In the genomic region with DNA sequence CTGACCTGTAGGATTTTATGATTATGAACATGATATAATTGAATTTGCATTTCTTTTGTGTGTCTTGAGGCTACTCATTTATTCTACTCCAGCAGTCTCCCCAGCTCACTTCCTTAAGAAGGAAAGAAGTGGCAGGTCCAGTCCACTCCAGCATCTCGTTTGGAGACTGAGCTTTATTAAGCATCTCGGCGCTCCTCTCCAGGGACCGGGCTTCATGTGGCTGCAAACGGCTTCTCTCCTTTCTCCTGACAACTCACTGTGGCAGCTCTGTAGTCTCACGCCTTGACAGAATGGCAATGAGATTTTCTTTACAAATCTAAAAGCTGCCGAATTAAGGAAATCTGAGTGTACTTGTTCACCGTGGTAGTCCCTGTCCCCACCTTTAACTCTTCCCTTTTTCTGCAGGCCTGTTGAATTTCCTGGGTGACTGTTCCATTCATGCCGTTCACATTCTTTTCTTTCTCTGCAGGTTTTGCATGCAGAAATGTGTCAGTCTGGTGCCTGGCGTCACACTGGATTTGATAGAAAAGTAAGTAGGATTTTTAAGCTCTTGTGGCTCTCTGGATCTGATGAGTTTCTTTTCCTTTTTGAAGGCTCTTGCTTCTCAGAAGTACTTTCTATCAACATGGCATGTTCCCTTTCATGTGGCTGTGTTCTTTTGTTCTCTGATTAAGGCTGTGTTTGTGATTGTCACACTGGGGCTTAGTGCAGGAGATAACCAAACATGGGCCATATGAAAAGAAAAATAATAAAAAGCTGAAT, we compare ENCODE assay signal across 8 cellular contexts.
DNase-seq lines count a peak whose midpoint lies in the region; ATAC-seq and TF ChIP-seq lines count a peak whose summit lies in the region.

No MANE protein-coding gene starts in this region.

- H3K27ac ChIP-seq in ACC112 (ENCODE audit: low read depth, low read length) (peak overlapping the region; percentile 97), KOPT-K1 (ENCODE audit: low read depth, low read length, poor library complexity, severe bottlenecking) (peak overlapping the region; percentile 94)

- peaks cover 60% of the 10 kb centered on the region for H3K4me1 ChIP-seq in ACC112 (ENCODE audit: control insufficient read depth, insufficient read depth, low read length, unreplicated experiment)

- intact Hi-C loops in natural killer cell (cut with micrococcal nuclease), result no loop called here

- no peak overlapping the region for H2AFZ ChIP-seq in ACC112 (ENCODE audit: low read length, unreplicated experiment)

- H3K36me3 ChIP-seq in ACC112 (ENCODE audit: insufficient read depth, low read length) (peaks cover 9% of the 10 kb centered on the region; the same call in 1 of the 2 replicates), KOPT-K1 (ENCODE audit: insufficient read depth, low read length) (peaks cover 55% of the 10 kb centered on the region)

- DNase-seq in astrocyte of the spinal cord (ENCODE audit: low read depth, low spot score) (peak; percentile 38), natural killer cell (no peak), NCI-H2196 (lab: John Stamatoyannopoulos, UW; ENCODE audit: unreplicated experiment) (no peak), NCI-H146 treated with DMSO at 0.1 percent for 48 hours (lab: John Stamatoyannopoulos, UW; ENCODE audit: unreplicated experiment) (no peak)

- H3K4me3 Mint-ChIP-seq in natural killer cell, result no peak overlapping the region

- peak overlapping the region; percentile 43 to 85 for H3K27ac Mint-ChIP-seq in natural killer cell

- H3K9me3 ChIP-seq in KOPT-K1 (ENCODE audit: insufficient read depth, low read length, poor library complexity, severe bottlenecking), result peaks cover 13% of the 10 kb centered on the region

- no peaks in the 10 kb centered on the region for H3K36me3 Mint-ChIP-seq in natural killer cell

- no peaks in the 10 kb centered on the region for H3K9me3 Mint-ChIP-seq in natural killer cell

- no peak for ATAC-seq in natural killer cell
- no peak for ATAC-seq in HG03460 (IDR thresholded peaks at IDR 0.05; ENCODE audit: unreplicated experiment)
- ATAC-seq in HG03378 (IDR thresholded peaks at IDR 0.05; ENCODE audit: unreplicated experiment), result no peak

- TF ChIP-seq CTCF in astrocyte of the spinal cord (IDR thresholded peaks at IDR 0.05; ENCODE audit: low read depth, low read length) (no peak), natural killer cell (IDR thresholded peaks at IDR 0.05) (no peak)

- H3K27me3 Mint-ChIP-seq in natural killer cell (ENCODE audit: low read depth in 2 of 2), result no peaks in the 10 kb centered on the region

- H3K4me1 Mint-ChIP-seq in natural killer cell, result peaks cover 26 to 40% of the 10 kb centered on the region in 2 donors

- in situ Hi-C loops in astrocyte of the spinal cord (cut with HindIII; ENCODE audit: low sequenced_read_pairs), result no loop called here

- no peaks in the 10 kb centered on the region for H3K27me3 ChIP-seq in ACC112 (ENCODE audit: insufficient read depth, low read length)

- H3K4me3 ChIP-seq in ACC112 (ENCODE audit: low read depth, low read length), result peak overlapping the region; percentile 13; the same call in 1 of the 2 replicates
- H3K4me3 ChIP-seq in astrocyte of the spinal cord (ENCODE audit: low read depth, low read length), result no peak overlapping the region

- peaks cover 20% of the 10 kb centered on the region for H3K79me2 ChIP-seq in ACC112 (ENCODE audit: control insufficient read depth, insufficient read depth, low read length, unreplicated experiment)
